ENCODE assay signal across 9 cellular contexts in the genomic region with DNA sequence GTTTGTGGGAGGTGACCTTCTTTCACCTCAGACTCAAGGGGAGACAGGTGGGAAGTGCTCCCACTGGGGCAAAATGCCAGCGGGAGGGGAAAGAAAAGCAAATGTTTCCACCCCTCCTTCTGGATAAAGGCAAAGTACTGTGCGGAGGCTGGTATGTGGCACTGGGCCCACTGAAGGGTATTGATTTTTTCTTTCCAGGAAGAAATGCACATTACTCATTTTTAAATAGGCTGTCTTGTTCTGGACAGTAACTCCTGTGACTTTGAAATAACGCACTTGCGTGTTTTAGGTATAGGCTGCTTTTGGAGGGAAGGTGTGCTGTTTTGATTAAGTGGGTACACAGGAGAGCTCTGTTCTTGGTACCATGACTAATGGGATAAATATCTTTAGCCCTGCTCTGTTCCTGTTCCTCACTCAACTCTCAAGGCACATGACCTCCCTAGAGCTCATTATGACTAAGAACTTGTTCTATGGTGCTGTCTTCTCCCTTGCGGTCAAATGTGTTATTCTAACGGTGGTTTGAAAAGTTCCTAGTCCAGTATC. TPM values are rescaled to one million over a fixed set of nuclear protein-coding genes. Genes with fewer than 3 reads are reported as not detected.
DNase-seq lines count a peak whose midpoint lies in the region; ATAC-seq and TF ChIP-seq lines count a peak whose summit lies in the region.
"Had no signal": no experiment of that assay in that cellular context is flagged by ENCODE, and none has a peak within 500 bp of the region (broad histone marks: within the 10 kb centered on the region; RNA-seq: fewer than 3 reads in every experiment).

No MANE protein-coding gene starts in this region.

- peaks cover 0 to 4% (median 0%) of the 10 kb centered on the region in 6 donors for H3K9me3 Mint-ChIP-seq in immature natural killer cell
- H3K9me3 Mint-ChIP-seq: stimulated activated naive CD8-positive, alpha-beta T cell treated with anti-CD3 and anti-CD28 coated beads, Interleukin-15, Interleukin-2, amounts not matched to agents 100 ng/mL and 50 ng/mL, for 24 hours had no signal

- no peaks in the 10 kb centered on the region for H3K36me3 ChIP-seq in right atrium auricular region

- H3K4me1 ChIP-seq in right atrium auricular region (no peaks in the 10 kb centered on the region), foreskin keratinocyte (no peaks in the 10 kb centered on the region)

- no peak for DNase-seq in Right ventricle myocardium inferior (ENCODE audit: missing footprints)
- DNase-seq in right atrium auricular region (ENCODE audit: low spot score), result no peak
- DNase-seq in NCI-H446 treated with DMSO at 0.1 percent for 48 hours (lab: John Stamatoyannopoulos, UW), result peak; percentile 27
- peak; percentile 70 to 86 for DNase-seq in foreskin keratinocyte
- DNase-seq in midbrain (lab: John Stamatoyannopoulos, UW), result no peak
- no peak for DNase-seq in activated CD4-positive, alpha-beta T cell treated with anti-CD3 and anti-CD28 coated beads for 48 hours
- DNase-seq in immature natural killer cell, result no peak

- ATAC-seq in Right ventricle myocardium inferior (peak; percentile 46), foreskin keratinocyte (peak; percentile 99), GM21737 (IDR thresholded peaks at IDR 0.05; ENCODE audit: unreplicated experiment) (no peak)

- no peak overlapping the region for H3K27ac Mint-ChIP-seq in immature natural killer cell
- H3K27ac Mint-ChIP-seq: stimulated activated naive CD8-positive, alpha-beta T cell treated with anti-CD3 and anti-CD28 coated beads, Interleukin-15, Interleukin-2, amounts not matched to agents 100 ng/mL and 50 ng/mL, for 24 hours had no signal

- H3K4me3 ChIP-seq in right atrium auricular region, result no peak overlapping the region

- H3K4me3 Mint-ChIP-seq in immature natural killer cell, result no peak overlapping the region
- H3K4me3 Mint-ChIP-seq: stimulated activated naive CD8-positive, alpha-beta T cell treated with anti-CD3 and anti-CD28 coated beads, Interleukin-15, Interleukin-2, amounts not matched to agents 100 ng/mL and 50 ng/mL, for 24 hours had no signal

- H3K9me3 ChIP-seq in right atrium auricular region, result no peaks in the 10 kb centered on the region

- no peaks in the 10 kb centered on the region for H3K36me3 Mint-ChIP-seq in immature natural killer cell

- peaks cover 2 to 10% (median 7%) of the 10 kb centered on the region in 3 donors for H3K27me3 Mint-ChIP-seq in immature natural killer cell (ENCODE audit: low read depth in 3 of 3)
- H3K27me3 Mint-ChIP-seq: stimulated activated naive CD8-positive, alpha-beta T cell treated with anti-CD3 and anti-CD28 coated beads, Interleukin-15, Interleukin-2, amounts not matched to agents 100 ng/mL and 50 ng/mL, for 24 hours had no signal

- TF ChIP-seq CTCF in right atrium auricular region (IDR thresholded peaks at IDR 0.05) (no peak), foreskin keratinocyte (conservative IDR thresholded peaks at IDR 0.05) (no peak)

- H3K27ac ChIP-seq in right atrium auricular region, result no peak overlapping the region
- no peak overlapping the region for H3K27ac ChIP-seq in foreskin keratinocyte

- H3K27me3 ChIP-seq in right atrium auricular region (no peaks in the 10 kb centered on the region), foreskin keratinocyte (no peaks in the 10 kb centered on the region)

- H3K4me1 Mint-ChIP-seq in immature natural killer cell, result no peaks in the 10 kb centered on the region

- intact Hi-C loops in Right ventricle myocardium inferior (cut with DNase I), result loop anchor here (5.0 kb wide), 1 partner anchor 41 kb away; a partner anchor contains a TSS

RNA-seq across cellular contexts. Expression of a gene that starts 40.7 kb away (rescaled TPM):
- total RNA-seq in Right ventricle myocardium inferior (8.3 TPM), right atrium auricular region (10 to 100 TPM in 1 of 2 donors, 1 to 10 TPM in 1; 6.9 to 10.0 TPM), foreskin keratinocyte (9.2 and 9.3 TPM in 2 replicates)
- polyA plus RNA-seq in foreskin keratinocyte (3.0 and 4.0 TPM in 2 replicates), immature natural killer cell (1 to 10 TPM; 4.4 to 6.9 (median 5.1) TPM)

RNA-seq across cellular contexts. Expression of a gene that starts 40.8 kb away (rescaled TPM):
- 661 TPM for total RNA-seq in Right ventricle myocardium inferior
- 100 to 1,000 TPM; 403 to 651 TPM for total RNA-seq in right atrium auricular region
- total RNA-seq in foreskin keratinocyte, result not detected in 2 replicates
- not detected in 2 replicates for polyA plus RNA-seq in foreskin keratinocyte
- not detected for polyA plus RNA-seq in immature natural killer cell

RNA-seq across cellular contexts. Expression of a gene that starts 57.0 kb away (rescaled TPM):
- total RNA-seq in Right ventricle myocardium inferior (0.46 TPM), right atrium auricular region (under 1 TPM; 0.63 to 0.98 TPM), foreskin keratinocyte (2.2 TPM in 2 replicates)
- polyA plus RNA-seq in foreskin keratinocyte (0.81 and 1.2 TPM in 2 replicates), immature natural killer cell (under 1 TPM; 0.21 to 0.69 (median 0.48) TPM)

Comparison
In these comparisons a context has a peak if more than half of its experiments do, and no peak if none do; other contexts are left out.
1. DNase-seq: peak in NCI-H446 treated with DMSO at 0.1 percent for 48 hours (single experiment) and foreskin keratinocyte (2 of 2); none in Right ventricle myocardium inferior (single experiment), right atrium auricular region (single experiment), midbrain (single experiment), activated CD4-positive, alpha-beta T cell treated with anti-CD3 and anti-CD28 coated beads for 48 hours (single experiment) and immature natural killer cell (0 of 3).
2. RNA of a gene that starts 40.8 kb away (total RNA-seq): 661 TPM in Right ventricle myocardium inferior (single experiment) and 403 to 651 TPM in right atrium auricular region; not detected in foreskin keratinocyte; every median in the first group is over 100 times any median in the second.